ENCODE assay signal across 1 cellular context in the genomic region with DNA sequence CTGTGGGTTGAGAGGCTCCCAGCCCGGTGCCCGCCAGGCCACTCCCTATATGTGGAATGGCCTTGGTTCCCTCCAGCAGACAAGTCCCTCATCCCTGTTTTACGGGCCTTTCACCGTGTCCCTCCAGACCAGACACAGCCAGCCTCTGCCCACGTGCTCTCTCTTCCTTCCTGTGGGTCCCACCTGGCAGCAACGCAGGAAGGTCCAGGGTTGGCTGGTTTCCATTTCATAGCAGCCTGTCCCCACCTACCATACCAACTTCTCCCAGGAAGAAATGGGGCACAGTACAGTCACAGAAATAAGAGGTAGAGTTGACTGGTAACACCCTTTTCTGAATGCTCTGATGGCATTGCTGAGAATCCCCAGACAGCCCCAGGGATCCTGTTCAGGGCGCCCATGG.
TF ChIP-seq lines count a peak whose summit lies in the region.

No MANE protein-coding gene starts in this region.

TF ChIP-seq in GM23338, 12 proteins besides CTCF, POLR2A, EP300 and RAD21:
- TF ChIP-seq, protein P1, sequence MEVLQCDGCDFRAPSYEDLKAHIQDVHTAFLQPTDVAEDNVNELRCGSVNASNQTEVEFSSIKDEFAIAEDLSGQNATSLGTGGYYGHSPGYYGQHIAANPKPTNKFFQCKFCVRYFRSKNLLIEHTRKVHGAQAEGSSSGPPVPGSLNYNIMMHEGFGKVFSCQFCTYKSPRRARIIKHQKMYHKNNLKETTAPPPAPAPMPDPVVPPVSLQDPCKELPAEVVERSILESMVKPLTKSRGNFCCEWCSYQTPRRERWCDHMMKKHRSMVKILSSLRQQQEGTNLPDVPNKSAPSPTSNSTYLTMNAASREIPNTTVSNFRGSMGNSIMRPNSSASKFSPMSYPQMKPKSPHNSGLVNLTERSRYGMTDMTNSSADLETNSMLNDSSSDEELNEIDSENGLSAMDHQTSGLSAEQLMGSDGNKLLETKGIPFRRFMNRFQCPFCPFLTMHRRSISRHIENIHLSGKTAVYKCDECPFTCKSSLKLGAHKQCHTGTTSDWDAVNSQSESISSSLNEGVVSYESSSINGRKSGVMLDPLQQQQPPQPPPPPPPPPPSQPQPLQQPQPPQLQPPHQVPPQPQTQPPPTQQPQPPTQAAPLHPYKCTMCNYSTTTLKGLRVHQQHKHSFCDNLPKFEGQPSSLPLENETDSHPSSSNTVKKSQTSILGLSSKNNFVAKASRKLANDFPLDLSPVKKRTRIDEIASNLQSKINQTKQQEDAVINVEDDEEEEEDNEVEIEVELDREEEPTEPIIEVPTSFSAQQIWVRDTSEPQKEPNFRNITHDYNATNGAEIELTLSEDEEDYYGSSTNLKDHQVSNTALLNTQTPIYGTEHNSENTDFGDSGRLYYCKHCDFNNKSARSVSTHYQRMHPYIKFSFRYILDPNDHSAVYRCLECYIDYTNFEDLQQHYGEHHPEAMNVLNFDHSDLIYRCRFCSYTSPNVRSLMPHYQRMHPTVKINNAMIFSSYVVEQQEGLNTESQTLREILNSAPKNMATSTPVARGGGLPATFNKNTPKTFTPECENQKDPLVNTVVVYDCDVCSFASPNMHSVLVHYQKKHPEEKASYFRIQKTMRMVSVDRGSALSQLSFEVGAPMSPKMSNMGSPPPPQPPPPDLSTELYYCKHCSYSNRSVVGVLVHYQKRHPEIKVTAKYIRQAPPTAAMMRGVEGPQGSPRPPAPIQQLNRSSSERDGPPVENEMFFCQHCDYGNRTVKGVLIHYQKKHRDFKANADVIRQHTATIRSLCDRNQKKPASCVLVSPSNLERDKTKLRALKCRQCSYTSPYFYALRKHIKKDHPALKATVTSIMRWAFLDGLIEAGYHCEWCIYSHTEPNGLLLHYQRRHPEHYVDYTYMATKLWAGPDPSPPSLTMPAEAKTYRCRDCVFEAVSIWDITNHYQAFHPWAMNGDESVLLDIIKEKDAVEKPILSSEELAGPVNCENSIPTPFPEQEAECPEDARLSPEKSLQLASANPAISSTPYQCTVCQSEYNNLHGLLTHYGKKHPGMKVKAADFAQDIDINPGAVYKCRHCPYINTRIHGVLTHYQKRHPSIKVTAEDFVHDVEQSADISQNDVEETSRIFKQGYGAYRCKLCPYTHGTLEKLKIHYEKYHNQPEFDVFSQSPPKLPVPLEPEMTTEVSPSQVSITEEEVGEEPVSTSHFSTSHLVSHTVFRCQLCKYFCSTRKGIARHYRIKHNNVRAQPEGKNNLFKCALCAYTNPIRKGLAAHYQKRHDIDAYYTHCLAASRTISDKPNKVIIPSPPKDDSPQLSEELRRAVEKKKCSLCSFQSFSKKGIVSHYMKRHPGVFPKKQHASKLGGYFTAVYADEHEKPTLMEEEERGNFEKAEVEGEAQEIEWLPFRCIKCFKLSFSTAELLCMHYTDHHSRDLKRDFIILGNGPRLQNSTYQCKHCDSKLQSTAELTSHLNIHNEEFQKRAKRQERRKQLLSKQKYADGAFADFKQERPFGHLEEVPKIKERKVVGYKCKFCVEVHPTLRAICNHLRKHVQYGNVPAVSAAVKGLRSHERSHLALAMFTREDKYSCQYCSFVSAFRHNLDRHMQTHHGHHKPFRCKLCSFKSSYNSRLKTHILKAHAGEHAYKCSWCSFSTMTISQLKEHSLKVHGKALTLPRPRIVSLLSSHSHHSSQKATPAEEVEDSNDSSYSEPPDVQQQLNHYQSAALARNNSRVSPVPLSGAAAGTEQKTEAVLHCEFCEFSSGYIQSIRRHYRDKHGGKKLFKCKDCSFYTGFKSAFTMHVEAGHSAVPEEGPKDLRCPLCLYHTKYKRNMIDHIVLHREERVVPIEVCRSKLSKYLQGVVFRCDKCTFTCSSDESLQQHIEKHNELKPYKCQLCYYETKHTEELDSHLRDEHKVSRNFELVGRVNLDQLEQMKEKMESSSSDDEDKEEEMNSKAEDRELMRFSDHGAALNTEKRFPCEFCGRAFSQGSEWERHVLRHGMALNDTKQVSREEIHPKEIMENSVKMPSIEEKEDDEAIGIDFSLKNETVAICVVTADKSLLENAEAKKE (CRISPR knock-in tag; IDR thresholded peaks at IDR 0.05): no peak
- TF ChIP-seq STAT1 (IDR thresholded peaks at IDR 0.05; ENCODE audit: unreplicated experiment): no peak
- TF ChIP-seq JUNB (IDR thresholded peaks at IDR 0.05; ENCODE audit: unreplicated experiment): no peak
- no peak for TF ChIP-seq EZH2 (IDR thresholded peaks at IDR 0.05; ENCODE audit: low read depth, unreplicated experiment)
- no peak for TF ChIP-seq EZH2phosphoT487 (IDR thresholded peaks at IDR 0.05; ENCODE audit: unreplicated experiment)
- TF ChIP-seq NANOG (IDR thresholded peaks at IDR 0.05; ENCODE audit: borderline replicate concordance): no peak
- TF ChIP-seq POLR2AphosphoS5 (IDR thresholded peaks at IDR 0.05; ENCODE audit: low read depth): no peak
- no peak for TF ChIP-seq ZNF114 (CRISPR knock-in tag; IDR thresholded peaks at IDR 0.05)
- TF ChIP-seq, protein P2, sequence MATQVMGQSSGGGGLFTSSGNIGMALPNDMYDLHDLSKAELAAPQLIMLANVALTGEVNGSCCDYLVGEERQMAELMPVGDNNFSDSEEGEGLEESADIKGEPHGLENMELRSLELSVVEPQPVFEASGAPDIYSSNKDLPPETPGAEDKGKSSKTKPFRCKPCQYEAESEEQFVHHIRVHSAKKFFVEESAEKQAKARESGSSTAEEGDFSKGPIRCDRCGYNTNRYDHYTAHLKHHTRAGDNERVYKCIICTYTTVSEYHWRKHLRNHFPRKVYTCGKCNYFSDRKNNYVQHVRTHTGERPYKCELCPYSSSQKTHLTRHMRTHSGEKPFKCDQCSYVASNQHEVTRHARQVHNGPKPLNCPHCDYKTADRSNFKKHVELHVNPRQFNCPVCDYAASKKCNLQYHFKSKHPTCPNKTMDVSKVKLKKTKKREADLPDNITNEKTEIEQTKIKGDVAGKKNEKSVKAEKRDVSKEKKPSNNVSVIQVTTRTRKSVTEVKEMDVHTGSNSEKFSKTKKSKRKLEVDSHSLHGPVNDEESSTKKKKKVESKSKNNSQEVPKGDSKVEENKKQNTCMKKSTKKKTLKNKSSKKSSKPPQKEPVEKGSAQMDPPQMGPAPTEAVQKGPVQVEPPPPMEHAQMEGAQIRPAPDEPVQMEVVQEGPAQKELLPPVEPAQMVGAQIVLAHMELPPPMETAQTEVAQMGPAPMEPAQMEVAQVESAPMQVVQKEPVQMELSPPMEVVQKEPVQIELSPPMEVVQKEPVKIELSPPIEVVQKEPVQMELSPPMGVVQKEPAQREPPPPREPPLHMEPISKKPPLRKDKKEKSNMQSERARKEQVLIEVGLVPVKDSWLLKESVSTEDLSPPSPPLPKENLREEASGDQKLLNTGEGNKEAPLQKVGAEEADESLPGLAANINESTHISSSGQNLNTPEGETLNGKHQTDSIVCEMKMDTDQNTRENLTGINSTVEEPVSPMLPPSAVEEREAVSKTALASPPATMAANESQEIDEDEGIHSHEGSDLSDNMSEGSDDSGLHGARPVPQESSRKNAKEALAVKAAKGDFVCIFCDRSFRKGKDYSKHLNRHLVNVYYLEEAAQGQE (IDR thresholded peaks at IDR 0.05; ENCODE audit: unreplicated experiment): no peak
- TF ChIP-seq CREB1 (CRISPR knock-in tag; IDR thresholded peaks at IDR 0.05; ENCODE audit: low read depth): no peak
- TF ChIP-seq ZNF331 (CRISPR knock-in tag; IDR thresholded peaks at IDR 0.05; ENCODE audit: low read depth): no peak
